In the genomic region with DNA sequence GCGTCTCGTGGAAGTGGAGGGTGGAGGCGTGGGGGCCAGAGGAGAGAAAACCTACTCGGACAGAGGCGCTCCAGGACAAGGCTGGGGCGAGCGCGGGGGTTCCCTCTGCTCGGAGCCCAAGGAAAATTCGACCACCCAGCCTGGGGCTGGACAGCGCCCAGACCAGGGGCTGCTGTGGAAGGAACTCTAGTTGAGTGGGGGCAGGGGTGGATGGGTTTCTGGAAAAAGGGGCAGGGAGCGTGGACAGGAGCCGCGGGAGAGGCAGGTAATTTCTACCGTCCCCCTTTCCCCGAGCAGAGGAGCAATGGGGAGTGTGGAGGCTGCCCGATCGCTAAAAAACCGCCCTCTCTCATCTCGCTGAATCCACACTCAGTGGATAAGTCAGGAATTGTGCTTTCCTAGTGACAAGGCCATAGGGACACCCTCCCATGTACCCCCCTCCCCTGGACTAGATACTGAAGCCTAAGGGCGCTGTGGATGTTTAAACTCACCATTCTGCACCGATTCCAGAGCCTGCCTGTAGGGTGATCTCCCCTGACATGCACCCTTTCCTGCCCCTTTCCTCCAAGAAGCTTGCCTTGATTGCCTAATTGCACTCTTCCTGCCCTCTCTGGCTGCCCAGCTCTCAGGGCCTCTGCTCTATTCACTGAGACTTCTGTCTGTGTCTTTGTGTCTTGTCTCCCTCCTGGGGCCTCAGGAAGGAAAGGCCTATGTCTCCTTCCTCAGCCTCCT, we compare ENCODE assay signal across 8 cellular contexts.
A peak's percentile ranks its signal among the peaks of the same experiment; 100 is the strongest.
DNase-seq lines count a peak whose midpoint lies in the region; ATAC-seq, FAIRE-seq and TF ChIP-seq lines count a peak whose summit lies in the region.

No MANE protein-coding gene starts in this region.

- H3K9me3 Mint-ChIP-seq in brain = peaks cover 0 to 6% (median 3%) of the 10 kb centered on the region in 5 experiments

- H3K27ac ChIP-seq in cardiac muscle cell (no peak overlapping the region), right lobe of liver (no peak overlapping the region), vagina (no peak overlapping the region)

- H3K4me3 ChIP-seq in cardiac muscle cell = peak overlapping the region; percentile 30
- peak overlapping the region; percentile 14 to 49 (median 34) for H3K4me3 ChIP-seq in right lobe of liver
- H3K4me3 ChIP-seq in vagina = peak overlapping the region; percentile 32 to 33

- WGBS in right lobe of liver (ENCODE audit: insufficient coverage, low coverage, low lambda C conversion rate, missing lambda C conversion rate) = 18% methylated on average over 10 of the region's 22 CpGs

- H3K27me3 ChIP-seq in cardiac muscle cell (no peaks in the 10 kb centered on the region), right lobe of liver (no peaks in the 10 kb centered on the region), vagina (no peaks in the 10 kb centered on the region)

- H3K9me3 ChIP-seq in cardiac muscle cell (ENCODE audit: low read depth) (no peaks in the 10 kb centered on the region), right lobe of liver (no peaks in the 10 kb centered on the region), vagina (no peaks in the 10 kb centered on the region)

- peak overlapping the region; percentile 82 to 92 (median 89) for H3K4me3 Mint-ChIP-seq in brain

- H3K4me1 Mint-ChIP-seq in brain = peaks cover 13% of the 10 kb centered on the region

- no peaks in the 10 kb centered on the region for H3K36me3 Mint-ChIP-seq in brain

- H3K27ac Mint-ChIP-seq in brain = peak overlapping the region in 4 of 5 experiments; percentile 40 to 92 (median 81)

- H3K4me1 ChIP-seq in cardiac muscle cell (ENCODE audit: low read depth) (no peaks in the 10 kb centered on the region), right lobe of liver (peaks cover 0 to 9% (median 0%) of the 10 kb centered on the region in 4 donors), vagina (peaks cover 18% of the 10 kb centered on the region)

- TF ChIP-seq CTCF in cardiac muscle cell (IDR thresholded peaks at IDR 0.05; ENCODE audit: low read depth, low read length) (peak; percentile 15), brain (conservative IDR thresholded peaks at IDR 0.05) (peak in 1 of 2 experiments; percentile 2), right lobe of liver (IDR thresholded peaks at IDR 0.05) (no peak), vagina (IDR thresholded peaks at IDR 0.05) (no peak), D721Med (IDR thresholded peaks at IDR 0.05; ENCODE audit: insufficient read depth, missing control alignments) (no peak)

- H3K36me3 ChIP-seq in cardiac muscle cell (no peaks in the 10 kb centered on the region), right lobe of liver (no peaks in the 10 kb centered on the region), vagina (no peaks in the 10 kb centered on the region)

- DNase-seq in cardiac muscle cell (ENCODE audit: low read depth in 1 of 2, low spot score in 1 of 2) (peak; percentile 9 to 47), cardiac septum (ENCODE audit: low spot score) (no peak), right lobe of liver (no peak), vagina (ENCODE audit: extremely low spot score in 2 of 2) (no peak), D721Med (ENCODE audit: insufficient read length, low spot score) (no peak), NCI-H82 treated with DMSO at 0.1 percent for 48 hours (lab: John Stamatoyannopoulos, UW; ENCODE audit: unreplicated experiment) (no peak)

- intact Hi-C loops in cardiac septum (cut with DNase I) = no loop called here
- intact Hi-C loops in right lobe of liver (cut with DNase I) = no loop called here
- intact Hi-C loops in vagina (cut with DNase I) = no loop called here

- FAIRE-seq in D721Med (lab: Jason Lieb, UNC) = no peak

- TF ChIP-seq POLR2A in right lobe of liver (IDR thresholded peaks at IDR 0.05) (no peak), vagina (IDR thresholded peaks at IDR 0.05) (no peak)

- peak in 3 of 4 donors; percentile 10 to 19 (median 13) for ATAC-seq in right lobe of liver
- ATAC-seq in HG02798 (IDR thresholded peaks at IDR 0.05; ENCODE audit: poor library complexity, unreplicated experiment) = no peak

- H3K27me3 Mint-ChIP-seq in brain = peaks cover 52% of the 10 kb centered on the region

Comparison
In these comparisons a context has a peak if more than half of its experiments do, and no peak if none do; other contexts are left out.
1. DNase-seq: peak in cardiac muscle cell (2 of 2); none in cardiac septum (single experiment), right lobe of liver (0 of 3), vagina (0 of 2), D721Med (single experiment) and NCI-H82 treated with DMSO at 0.1 percent for 48 hours (single experiment).
2. Peak in every context shown above with its lines, with median percentiles within 50 percentile points of each other: H3K4me3 ChIP-seq.